8 cellular contexts compared by ENCODE assay signal in genomic region chr6:26597389-26597766, GRCh38. TPM values are rescaled to one million over a fixed set of nuclear protein-coding genes. Genes with fewer than 3 reads are reported as not detected.
DNase-seq lines count a peak whose midpoint lies in the region; ATAC-seq and TF ChIP-seq lines count a peak whose summit lies in the region.

No MANE protein-coding gene starts in this region.

- H3K4me3 ChIP-seq in HUES48 (ENCODE audit: low read depth, low read length) (peak overlapping the region; percentile 93), right lobe of liver (peak overlapping the region; percentile 83 to 97 (median 96)), thyroid gland (replicated peaks in 1 of 3) (peak overlapping the region; percentile 70 to 95 (median 88))

- no peaks in the 10 kb centered on the region for H3K9me3 Mint-ChIP-seq in MCF 10A (ENCODE audit: unreplicated experiment)

- H3K9me3 ChIP-seq in HUES48 (ENCODE audit: control insufficient read depth, insufficient read depth, low read length) (no peaks in the 10 kb centered on the region), right lobe of liver (no peaks in the 10 kb centered on the region), thyroid gland (no peaks in the 10 kb centered on the region)

- no peak for ATAC-seq in right lobe of liver

- TF ChIP-seq POLR2A in right lobe of liver (IDR thresholded peaks at IDR 0.05) (no peak), thyroid gland (IDR thresholded peaks at IDR 0.05) (no peak)

- DNase-seq in MCF 10A (ENCODE audit: unreplicated experiment) (no peak), right lobe of liver (no peak), thyroid gland (no peak), NCI-H146 treated with DMSO at 0.1 percent for 48 hours (lab: John Stamatoyannopoulos, UW; ENCODE audit: unreplicated experiment) (no peak), NCI-H526 (lab: John Stamatoyannopoulos, UW) (no peak), KBM-7 (no peak)
- DNase-seq in stimulated activated CD4-positive, alpha-beta T cell treated with anti-CD3 and anti-CD28 coated beads, Interleukin-15, amount 100 ng/mL, for 24 hours, result no peak

- TSS peak; percentile 38 for BruUV-seq in MCF 10A (replicated peaks; lab: Mats Ljungman, UMichigan)

- POLR2A ChIA-PET in MCF 10A (lab: Yijun Ruan, JAX), result interaction anchor here (0.6 to 0.7 kb wide), 2 partner anchors 423 to 522 kb away, joined by 3 to 5 read pairs; no protein-coding TSS in a partner anchor

- in situ Hi-C loops in KBM-7 (cut with MboI; ENCODE audit: low pct_unique_long_range_greater_than_20kb, low sequenced_read_pairs), result no loop called here

- H3K36me3 Mint-ChIP-seq in MCF 10A (ENCODE audit: insufficient read depth, unreplicated experiment), result peaks cover 32% of the 10 kb centered on the region

- CTCF ChIA-PET in MCF 10A (lab: Yijun Ruan, JAX), result interaction anchor here (0.6 kb wide), 1 partner anchor 11 kb away, joined by 3 read pairs; no protein-coding TSS in a partner anchor

- 3% methylated on average over 5 of the region's 10 CpGs for WGBS in right lobe of liver (ENCODE audit: insufficient coverage, low coverage, low lambda C conversion rate, missing lambda C conversion rate)
- WGBS in thyroid gland, 2 donors, result 4% methylated on average over 10 of the region's 10 CpGs

- peaks cover 6% of the 10 kb centered on the region for H3K4me1 Mint-ChIP-seq in MCF 10A (ENCODE audit: insufficient read depth, unreplicated experiment)

- H3K27me3 Mint-ChIP-seq in MCF 10A (ENCODE audit: insufficient read depth, unreplicated experiment), result no peaks in the 10 kb centered on the region

- no peak overlapping the region for H3K27ac Mint-ChIP-seq in MCF 10A (ENCODE audit: low read depth, unreplicated experiment)

- no peak overlapping the region for H3K4me3 Mint-ChIP-seq in MCF 10A (ENCODE audit: unreplicated experiment)

- H3K4me1 ChIP-seq in HUES48 (ENCODE audit: control insufficient read depth, insufficient read depth, low read length) (peaks cover 4% of the 10 kb centered on the region; the same call in 1 of the 2 replicates), right lobe of liver (peaks cover 0 to 9% (median 2%) of the 10 kb centered on the region in 4 donors), thyroid gland (peaks cover 9 to 16% of the 10 kb centered on the region in 2 donors)

- H3K27ac ChIP-seq in HUES48 (ENCODE audit: low read depth, low read length), result peak overlapping the region; percentile 63
- H3K27ac ChIP-seq in right lobe of liver, result peak overlapping the region; percentile 79 to 88 (median 88)
- peak overlapping the region in 2 of 3 donors; percentile 77 to 87 for H3K27ac ChIP-seq in thyroid gland

- H3K27me3 ChIP-seq in HUES48 (ENCODE audit: control insufficient read depth, insufficient read depth, low read length) (no peaks in the 10 kb centered on the region), right lobe of liver (peaks cover 5 to 6% of the 10 kb centered on the region in 2 donors), thyroid gland (peaks cover 8% of the 10 kb centered on the region)

- H3K36me3 ChIP-seq in HUES48 (ENCODE audit: control insufficient read depth, insufficient read depth, low read length) (peaks cover 21% of the 10 kb centered on the region), right lobe of liver (peaks cover 0 to 19% (median 6%) of the 10 kb centered on the region in 4 donors), thyroid gland (peaks cover 15 to 16% of the 10 kb centered on the region in 2 donors)

- peak overlapping the region; percentile 74 for H3K9ac ChIP-seq in HUES48 (ENCODE audit: low read depth, low read length)

- intact Hi-C loops in MCF 10A (cut with micrococcal nuclease) (loop anchor here (5.0 kb wide), 1 partner anchor 380 kb away; a partner anchor contains a TSS), right lobe of liver (cut with DNase I) (no loop called here), thyroid gland (cut with DNase I) (no loop called here)

- TF ChIP-seq CTCF in MCF 10A (IDR thresholded peaks at IDR 0.05; ENCODE audit: unreplicated experiment) (no peak), right lobe of liver (IDR thresholded peaks at IDR 0.05) (no peak), thyroid gland (IDR thresholded peaks at IDR 0.05) (no peak)

RNA-seq across cellular contexts. Expression of gene ABT1, which starts 0.6 kb away (rescaled TPM):
- 11.9 and 12.9 TPM in 2 replicates for total RNA-seq in MCF 10A (2022)
- total RNA-seq in right lobe of liver, result 1 to 10 TPM; 5.0 to 9.2 (median 7.0) TPM
- total RNA-seq in thyroid gland, result 10 to 100 TPM; 11.9 to 17.6 (median 15.0) TPM

RNA-seq across cellular contexts. Expression of gene HMGN4, which starts 59.2 kb away (rescaled TPM):
- total RNA-seq in MCF 10A (2022), result 71.7 and 75.4 TPM in 2 replicates
- 10 to 100 TPM in 3 of 6 experiments, 1 to 10 TPM in 3; 5.8 to 13.2 (median 9.1) TPM for total RNA-seq in right lobe of liver
- total RNA-seq in thyroid gland, result 10 to 100 TPM; 54.6 to 68.4 (median 63.8) TPM
